25 cellular contexts compared by ENCODE assay signal in genomic region chr5:119808474-119808873, GRCh38.
"Had no signal": no experiment of that assay in that cellular context is flagged by ENCODE, and none has a peak within 500 bp of the region (broad histone marks: within the 10 kb centered on the region; RNA-seq: fewer than 3 reads in every experiment).

No MANE protein-coding gene starts in this region.

- FAIRE-seq: astrocyte had no signal

- H3K4me3 ChIP-seq: heart left ventricle, neural progenitor cell, psoas muscle, tibial nerve had no signal

- H3K27me3 ChIP-seq: brain microvascular endothelial cell, foreskin keratinocyte, heart left ventricle, neural progenitor cell, tibial nerve had no signal

- H3K36me3 ChIP-seq: brain microvascular endothelial cell, heart left ventricle, neural progenitor cell, tibial nerve had no signal

- H3K27me3 Mint-ChIP-seq: activated naive CD8-positive, alpha-beta T cell treated with anti-CD3 and anti-CD28 coated beads, Interleukin-2, amount 10 ng/mL, durations not matched to agents 7 days and 5 days had no signal

- H3K4me1 Mint-ChIP-seq: activated naive CD8-positive, alpha-beta T cell treated with anti-CD3 and anti-CD28 coated beads, Interleukin-2, amount 10 ng/mL, durations not matched to agents 7 days and 5 days; naive thymus-derived CD8-positive, alpha-beta T cell had no signal

- H3K27ac Mint-ChIP-seq: activated naive CD4-positive, alpha-beta T cell treated with anti-CD3 and anti-CD28 coated beads for 36 hours; activated naive CD8-positive, alpha-beta T cell treated with anti-CD3 and anti-CD28 coated beads, Interleukin-2, amount 10 ng/mL, durations not matched to agents 7 days and 5 days; naive thymus-derived CD8-positive, alpha-beta T cell; neural progenitor cell had no signal

- H3K4me1 ChIP-seq: foreskin keratinocyte, neural progenitor cell, parathyroid adenoma, psoas muscle, tibial nerve had no signal

- H2AFZ ChIP-seq: neural progenitor cell, parathyroid adenoma had no signal

- H3K79me2 ChIP-seq: parathyroid adenoma had no signal

- DNase-seq: activated CD4-positive, alpha-beta T cell treated with anti-CD3 and anti-CD28 coated beads for 4 hours; activated CD4-positive, alpha-beta T cell treated with anti-CD3 and anti-CD28 coated beads, Interleukin-2, amount 50 U/mL, for 4 hours; activated effector memory CD4-positive, alpha-beta T cell treated with Interleukin-2 at 50 U/mL for 16 hours; activated naive CD4-positive, alpha-beta T cell treated with anti-CD3 and anti-CD28 coated beads for 36 hours; activated naive CD8-positive, alpha-beta T cell treated with anti-CD3 and anti-CD28 coated beads, Interleukin-2, amount 10 ng/mL, durations not matched to agents 7 days and 5 days; activated T-cell treated with anti-CD3 and anti-CD28 coated beads for 4 hours; amniotic stem cell; brain microvascular endothelial cell; caudate nucleus; cortex of kidney; foreskin keratinocyte; heart left ventricle; hypothalamus; midbrain; naive thymus-derived CD8-positive, alpha-beta T cell; occipital lobe; psoas muscle; stimulated activated CD4-positive, alpha-beta T cell treated with anti-CD3 and anti-CD28 coated beads, Interleukin-15, amount 100 ng/mL, for 24 hours; stimulated activated CD4-positive, alpha-beta T cell treated with anti-CD3 and anti-CD28 coated beads, Interleukin-2, amount 100 ng/mL, for 24 hours; stimulated activated naive CD4-positive, alpha-beta T cell treated with Interleukin-2 at 50 U/mL for 16 hours had no signal

- H3K36me3 Mint-ChIP-seq: activated naive CD8-positive, alpha-beta T cell treated with anti-CD3 and anti-CD28 coated beads, Interleukin-2, amount 10 ng/mL, durations not matched to agents 7 days and 5 days had no signal

- ATAC-seq: esophagus mucosa; foreskin keratinocyte; heart left ventricle; naive thymus-derived CD8-positive, alpha-beta T cell; psoas muscle had no signal

- H3K9ac ChIP-seq: neural progenitor cell, parathyroid adenoma had no signal

- H3K27ac ChIP-seq: brain microvascular endothelial cell, foreskin keratinocyte, heart left ventricle, neural progenitor cell, parathyroid adenoma, psoas muscle, tibial nerve had no signal

- H3K4me2 ChIP-seq: neural progenitor cell had no signal

- H3K4me3 Mint-ChIP-seq: activated naive CD4-positive, alpha-beta T cell treated with anti-CD3 and anti-CD28 coated beads for 36 hours; activated naive CD8-positive, alpha-beta T cell treated with anti-CD3 and anti-CD28 coated beads, Interleukin-2, amount 10 ng/mL, durations not matched to agents 7 days and 5 days; naive thymus-derived CD8-positive, alpha-beta T cell; neural progenitor cell had no signal
